Comparison of ENCODE assay signal across 2 cellular contexts in the genomic region with DNA sequence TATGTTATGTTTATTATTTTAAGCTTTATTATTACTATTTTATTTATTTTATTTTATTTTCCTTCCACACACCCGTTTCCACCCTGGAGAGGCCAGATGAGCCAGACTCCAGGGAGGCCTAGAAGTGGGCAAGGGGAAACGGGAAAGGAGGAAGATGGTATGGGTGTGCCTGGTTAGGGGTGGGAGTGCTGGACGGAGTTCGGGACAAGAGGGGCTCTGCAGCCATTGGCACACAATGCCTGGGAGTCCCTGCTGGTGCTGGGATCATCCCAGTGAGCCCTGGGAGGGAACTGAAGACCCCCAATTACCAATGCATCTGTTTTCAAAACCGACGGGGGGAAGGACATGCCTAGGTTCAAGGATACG.
TF ChIP-seq lines count a peak whose summit lies in the region.

No MANE protein-coding gene starts in this region.

TF ChIP-seq in SK-N-SH, 30 proteins besides CTCF, POLR2A, EP300 and RAD21 (continued from another document):
- no peak for TF ChIP-seq JUND (IDR thresholded peaks at IDR 0.05)
- TF ChIP-seq, protein P1, sequence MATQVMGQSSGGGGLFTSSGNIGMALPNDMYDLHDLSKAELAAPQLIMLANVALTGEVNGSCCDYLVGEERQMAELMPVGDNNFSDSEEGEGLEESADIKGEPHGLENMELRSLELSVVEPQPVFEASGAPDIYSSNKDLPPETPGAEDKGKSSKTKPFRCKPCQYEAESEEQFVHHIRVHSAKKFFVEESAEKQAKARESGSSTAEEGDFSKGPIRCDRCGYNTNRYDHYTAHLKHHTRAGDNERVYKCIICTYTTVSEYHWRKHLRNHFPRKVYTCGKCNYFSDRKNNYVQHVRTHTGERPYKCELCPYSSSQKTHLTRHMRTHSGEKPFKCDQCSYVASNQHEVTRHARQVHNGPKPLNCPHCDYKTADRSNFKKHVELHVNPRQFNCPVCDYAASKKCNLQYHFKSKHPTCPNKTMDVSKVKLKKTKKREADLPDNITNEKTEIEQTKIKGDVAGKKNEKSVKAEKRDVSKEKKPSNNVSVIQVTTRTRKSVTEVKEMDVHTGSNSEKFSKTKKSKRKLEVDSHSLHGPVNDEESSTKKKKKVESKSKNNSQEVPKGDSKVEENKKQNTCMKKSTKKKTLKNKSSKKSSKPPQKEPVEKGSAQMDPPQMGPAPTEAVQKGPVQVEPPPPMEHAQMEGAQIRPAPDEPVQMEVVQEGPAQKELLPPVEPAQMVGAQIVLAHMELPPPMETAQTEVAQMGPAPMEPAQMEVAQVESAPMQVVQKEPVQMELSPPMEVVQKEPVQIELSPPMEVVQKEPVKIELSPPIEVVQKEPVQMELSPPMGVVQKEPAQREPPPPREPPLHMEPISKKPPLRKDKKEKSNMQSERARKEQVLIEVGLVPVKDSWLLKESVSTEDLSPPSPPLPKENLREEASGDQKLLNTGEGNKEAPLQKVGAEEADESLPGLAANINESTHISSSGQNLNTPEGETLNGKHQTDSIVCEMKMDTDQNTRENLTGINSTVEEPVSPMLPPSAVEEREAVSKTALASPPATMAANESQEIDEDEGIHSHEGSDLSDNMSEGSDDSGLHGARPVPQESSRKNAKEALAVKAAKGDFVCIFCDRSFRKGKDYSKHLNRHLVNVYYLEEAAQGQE (IDR thresholded peaks at IDR 0.05; ENCODE audit: low read depth, low read length), result no peak
- no peak for TF ChIP-seq FOXJ3 (CRISPR knock-in tag; IDR thresholded peaks at IDR 0.05)
- TF ChIP-seq CHD2 (IDR thresholded peaks at IDR 0.05; ENCODE audit: low read length, partially characterized antibody), result no peak
- TF ChIP-seq MXI1 (IDR thresholded peaks at IDR 0.05; ENCODE audit: low read depth, low read length), result no peak
- no peak for TF ChIP-seq USF2 (IDR thresholded peaks at IDR 0.05; ENCODE audit: borderline replicate concordance, low read depth, low read length)
- no peak for TF ChIP-seq NRF1 (IDR thresholded peaks at IDR 0.05; ENCODE audit: low read depth, low read length)
- TF ChIP-seq PBX3 (IDR thresholded peaks at IDR 0.05), result no peak
- no peak for TF ChIP-seq RCOR1 (IDR thresholded peaks at IDR 0.05; ENCODE audit: low read length)
- TF ChIP-seq FOXM1 (IDR thresholded peaks at IDR 0.05; ENCODE audit: low read depth), result no peak
- TF ChIP-seq RFX5 (IDR thresholded peaks at IDR 0.05; ENCODE audit: low read length), result no peak
TF ChIP-seq in SK-N-SH: peak in this region for 0.

TF ChIP-seq in SK-N-SH treated with all-trans-retinoic acid at 6 μM for 48 hours, 23 proteins besides CTCF, POLR2A, EP300 and RAD21 (continued from another document):
- TF ChIP-seq TSHZ2 (CRISPR knock-in tag; IDR thresholded peaks at IDR 0.05), result no peak
